ENCODE assay signal across 8 cellular contexts in genomic region chr20:50153500-50154377, GRCh38. TPM values are rescaled to one million over a fixed set of nuclear protein-coding genes. Genes with fewer than 3 reads are reported as not detected.
DNase-seq lines count a peak whose midpoint lies in the region; ATAC-seq lines count a peak whose summit lies in the region.

Gene PEDS1 (minus strand): TSS chr20:50153723. CDS start chr20:50153637, 86 bp downstream.

- peak within 1 kb of the TSS; percentile 79 for H3K27ac Mint-ChIP-seq in activated T-helper 1 cell treated with anti-CD3 and anti-CD28 coated beads, Interleukin-12 subunit alpha, Interleukin-12 subunit beta, Interleukin-2, Interleukin-4 antibody, amounts not matched to agents 30 ng/mL and 10 ng/mL and 1 ng/mL, durations not matched to agents 14 hours and 24 hours and 36 hours
- peak within 1 kb of the TSS; percentile 89 to 97 (median 96) for H3K27ac Mint-ChIP-seq in naive thymus-derived CD8-positive, alpha-beta T cell

- intact Hi-C loops in activated T-helper 1 cell treated with anti-CD3 and anti-CD28 coated beads, Interleukin-12 subunit alpha, Interleukin-12 subunit beta, Interleukin-2, Interleukin-4 antibody, amounts not matched to agents 30 ng/mL and 10 ng/mL and 1 ng/mL, durations not matched to agents 14 hours and 24 hours and 36 hours (cut with micrococcal nuclease): loop anchor here (1.0 to 5.0 kb wide), 3 partner anchors 16 to 216 kb away; partner anchors contain the start of gene RNF114

- H3K36me3 Mint-ChIP-seq in activated T-helper 1 cell treated with anti-CD3 and anti-CD28 coated beads, Interleukin-12 subunit alpha, Interleukin-12 subunit beta, Interleukin-2, Interleukin-4 antibody, amounts not matched to agents 30 ng/mL and 10 ng/mL and 1 ng/mL, durations not matched to agents 14 hours and 24 hours and 36 hours (ENCODE audit: low read depth): peaks cover 9% of the 10 kb centered on the region
- peaks cover 0 to 11% (median 0%) of the 10 kb centered on the region in 3 donors for H3K36me3 Mint-ChIP-seq in naive thymus-derived CD8-positive, alpha-beta T cell

- peaks cover 4% of the 10 kb centered on the region for H3K27me3 Mint-ChIP-seq in activated T-helper 1 cell treated with anti-CD3 and anti-CD28 coated beads, Interleukin-12 subunit alpha, Interleukin-12 subunit beta, Interleukin-2, Interleukin-4 antibody, amounts not matched to agents 30 ng/mL and 10 ng/mL and 1 ng/mL, durations not matched to agents 14 hours and 24 hours and 36 hours (ENCODE audit: insufficient read depth)
- no peaks in the 10 kb centered on the region for H3K27me3 Mint-ChIP-seq in naive thymus-derived CD8-positive, alpha-beta T cell

- H3K4me1 Mint-ChIP-seq in activated T-helper 1 cell treated with anti-CD3 and anti-CD28 coated beads, Interleukin-12 subunit alpha, Interleukin-12 subunit beta, Interleukin-2, Interleukin-4 antibody, amounts not matched to agents 30 ng/mL and 10 ng/mL and 1 ng/mL, durations not matched to agents 14 hours and 24 hours and 36 hours (ENCODE audit: low read depth): peaks cover 48% of the 10 kb centered on the region
- H3K4me1 Mint-ChIP-seq in naive thymus-derived CD8-positive, alpha-beta T cell: peaks cover 31 to 52% (median 48%) of the 10 kb centered on the region in 4 donors

- no peaks in the 10 kb centered on the region for H3K9me3 Mint-ChIP-seq in activated T-helper 1 cell treated with anti-CD3 and anti-CD28 coated beads, Interleukin-12 subunit alpha, Interleukin-12 subunit beta, Interleukin-2, Interleukin-4 antibody, amounts not matched to agents 30 ng/mL and 10 ng/mL and 1 ng/mL, durations not matched to agents 14 hours and 24 hours and 36 hours
- H3K9me3 Mint-ChIP-seq in naive thymus-derived CD8-positive, alpha-beta T cell: no peaks in the 10 kb centered on the region

- DNase-seq in DMS153 treated with DMSO at 0.1 percent for 48 hours (lab: John Stamatoyannopoulos, UW; ENCODE audit: unreplicated experiment): peak; percentile 52
- DNase-seq in KBM-7: peak; percentile 81
- DNase-seq in RPMI7951 (ENCODE audit: low read depth): peak; percentile 95
- DNase-seq in activated T-helper 1 cell treated with anti-CD3 and anti-CD28 coated beads, Interleukin-12 subunit alpha, Interleukin-12 subunit beta, Interleukin-2, Interleukin-4 antibody, amounts not matched to agents 30 ng/mL and 10 ng/mL and 1 ng/mL, durations not matched to agents 14 hours and 24 hours and 36 hours (ENCODE audit: low spot score): peak; percentile 86
- DNase-seq in fibroblast of gingiva (ENCODE audit: low read depth): peak; percentile 92
- DNase-seq in naive thymus-derived CD8-positive, alpha-beta T cell: peak; percentile 68 to 87 (median 80)
- DNase-seq in stimulated activated naive CD4-positive, alpha-beta T cell (lab: John Stamatoyannopoulos, UW): peak; percentile 64 to 78 (median 75)

- in situ Hi-C loops in KBM-7 (cut with MboI; ENCODE audit: low pct_unique_long_range_greater_than_20kb, low sequenced_read_pairs): no loop called here

- POLR2A ChIA-PET in naive thymus-derived CD8-positive, alpha-beta T cell (lab: Charles Lee): interaction anchor here (0.5 to 4.0 kb wide), 18 partner anchors 7 to 344 kb away, joined by 3 to 35 read pairs (median 6); partner anchors contain the start of genes CEBPB, RNF114, SNAI1 and UBE2V1

- ATAC-seq in GM21619 (IDR thresholded peaks at IDR 0.05; ENCODE audit: unreplicated experiment): peak; percentile 87
- peak; percentile 96 to 97 for ATAC-seq in naive thymus-derived CD8-positive, alpha-beta T cell

- H3K4me3 Mint-ChIP-seq in activated T-helper 1 cell treated with anti-CD3 and anti-CD28 coated beads, Interleukin-12 subunit alpha, Interleukin-12 subunit beta, Interleukin-2, Interleukin-4 antibody, amounts not matched to agents 30 ng/mL and 10 ng/mL and 1 ng/mL, durations not matched to agents 14 hours and 24 hours and 36 hours: peak within 1 kb of the TSS; percentile 87
- peak within 1 kb of the TSS; percentile 80 to 94 (median 87) for H3K4me3 Mint-ChIP-seq in naive thymus-derived CD8-positive, alpha-beta T cell

RNA-seq across cellular contexts. Expression of gene PEDS1, which starts in this region (rescaled TPM):
- total RNA-seq in RPMI7951 (2014; rRNA removed; shearing (Covaris generic)): 54.2 and 56.1 TPM in 2 replicates
- 30.7 and 33.4 TPM in 2 replicates for total RNA-seq in activated T-helper 1 cell treated with anti-CD3 and anti-CD28 coated beads, Interleukin-12 subunit alpha, Interleukin-12 subunit beta, Interleukin-2, Interleukin-4 antibody, amounts not matched to agents 30 ng/mL and 10 ng/mL and 1 ng/mL, durations not matched to agents 14 hours and 24 hours and 36 hours
- 10 to 100 TPM; 15.8 to 17.1 TPM for total RNA-seq in naive thymus-derived CD8-positive, alpha-beta T cell
- 10 to 100 TPM; 13.0 to 30.2 (median 14.4) TPM for polyA plus RNA-seq in naive thymus-derived CD8-positive, alpha-beta T cell

Comparison
In these comparisons a context has a peak if more than half of its experiments do, and no peak if none do; other contexts are left out.
1. Peak in every context shown above with its lines: DNase-seq and ATAC-seq.